ENCODE assay signal across 8 cellular contexts in genomic region chr19:4343056-4343844, GRCh38. TPM values are rescaled to one million over a fixed set of nuclear protein-coding genes. Genes with fewer than 3 reads are reported as not detected.
A peak's percentile ranks its signal among the peaks of the same experiment; 100 is the strongest.
DNase-seq lines count a peak whose midpoint lies in the region; ATAC-seq and TF ChIP-seq lines count a peak whose summit lies in the region.

MPND (plus strand) TSS chr19:4343562; CDS start chr19:4343594, 32 bp downstream.

- peaks cover 24% of the 10 kb centered on the region for H3K4me1 Mint-ChIP-seq in activated naive CD8-positive, alpha-beta T cell treated with anti-CD3 and anti-CD28 coated beads, Interleukin-2, amount 50 U/mL, for 24 hours

- CTCF ChIA-PET in HEK293T (lab: Yijun Ruan, JAX): interaction anchor here (0.7 to 2.7 kb wide), 4 partner anchors 9 to 110 kb away, joined by 3 to 30 read pairs (median 10); no protein-coding TSS in a partner anchor

- H3K9me3 Mint-ChIP-seq in activated naive CD8-positive, alpha-beta T cell treated with anti-CD3 and anti-CD28 coated beads, Interleukin-2, amount 50 U/mL, for 24 hours: no peaks in the 10 kb centered on the region

- H3K27ac ChIP-seq in heart left ventricle: peak within 1 kb of the TSS; percentile 70 to 99 (median 92)
- peak within 1 kb of the TSS; percentile 88 for H3K27ac ChIP-seq in upper lobe of right lung

- POLR2A ChIA-PET in HEK293T (lab: Yijun Ruan, JAX): interaction anchor here (0.6 to 2.8 kb wide), 32 partner anchors 10 to 581 kb away, joined by 3 to 34 read pairs (median 6); partner anchors contain the start of genes CHAF1A, FSD1, MRPL54 and TMIGD2

- TF ChIP-seq POLR2A in NB4 (IDR thresholded peaks at IDR 0.05; ENCODE audit: extremely low read depth, insufficient read length): peak; percentile 27
- TF ChIP-seq POLR2A in heart left ventricle (IDR thresholded peaks at IDR 0.05): peak in 1 of 2 donors; percentile 61

- H3K36me3 ChIP-seq in heart left ventricle (peaks cover 0 to 17% (median 6%) of the 10 kb centered on the region in 9 donors), upper lobe of right lung (no peaks in the 10 kb centered on the region)

- DNase-seq in HEK293T (ENCODE audit: extremely low spot score): peak; percentile 82
- peak; percentile 79 for DNase-seq in NB4 (ENCODE audit: low read depth)
- peak; percentile 88 for DNase-seq in T follicular helper cell (ENCODE audit: low read depth)
- peak; percentile 97 for DNase-seq in activated naive CD8-positive, alpha-beta T cell treated with anti-CD3 and anti-CD28 coated beads, Interleukin-2, amount 50 U/mL, for 24 hours
- DNase-seq in heart left ventricle: peak; percentile 94 to 97 (median 96)
- DNase-seq in posterior vena cava (ENCODE audit: low spot score): peak; percentile 97
- DNase-seq in upper lobe of right lung: peak; percentile 97

- H3K4me1 ChIP-seq in heart left ventricle (peaks cover 0 to 26% (median 13%) of the 10 kb centered on the region in 12 donors), upper lobe of right lung (peaks cover 12% of the 10 kb centered on the region)

- no peaks in the 10 kb centered on the region for H3K27me3 ChIP-seq in heart left ventricle
- no peaks in the 10 kb centered on the region for H3K27me3 ChIP-seq in upper lobe of right lung

- no peak for TF ChIP-seq CTCF in NB4 (IDR thresholded peaks at IDR 0.05; ENCODE audit: low read depth, low read length)
- TF ChIP-seq CTCF in heart left ventricle (IDR thresholded peaks at IDR 0.05): peak in 7 of 12 donors; percentile 7 to 54 (median 39)
- peak; percentile 38 for TF ChIP-seq CTCF in upper lobe of right lung (IDR thresholded peaks at IDR 0.05)

- peaks cover 2% of the 10 kb centered on the region for H3K27me3 Mint-ChIP-seq in activated naive CD8-positive, alpha-beta T cell treated with anti-CD3 and anti-CD28 coated beads, Interleukin-2, amount 50 U/mL, for 24 hours

- peaks cover 5% of the 10 kb centered on the region for H3K36me3 Mint-ChIP-seq in activated naive CD8-positive, alpha-beta T cell treated with anti-CD3 and anti-CD28 coated beads, Interleukin-2, amount 50 U/mL, for 24 hours (ENCODE audit: low read depth)

- WGBS in heart left ventricle, 4 donors: 0 to 1% (median 0%) methylated on average over 19 to 80 of the region's 80 CpGs

- peak within 1 kb of the TSS; percentile 86 for H3K4me3 Mint-ChIP-seq in activated naive CD8-positive, alpha-beta T cell treated with anti-CD3 and anti-CD28 coated beads, Interleukin-2, amount 50 U/mL, for 24 hours

- intact Hi-C loops in heart left ventricle (cut with DNase I): loop anchor here in 5 of 10 donors (2.0 to 5.0 kb wide), 5 partner anchors 32 to 96 kb away; partner anchors contain the start of genes CHAF1A (in 1 of the 5), SH3GL1 (in 1 of the 5) and YJU2 (in 1 of the 5)
- intact Hi-C loops in posterior vena cava (cut with DNase I): loop anchor here in 1 of 2 donors (5.0 kb wide), 1 partner anchor 59 kb away; the partner anchor contains the start of genes CHAF1A and SH3GL1
- intact Hi-C loops in upper lobe of right lung (cut with DNase I): no loop called here

- H3K9me3 ChIP-seq in heart left ventricle (no peaks in the 10 kb centered on the region), upper lobe of right lung (no peaks in the 10 kb centered on the region)

- H3K27ac Mint-ChIP-seq in activated naive CD8-positive, alpha-beta T cell treated with anti-CD3 and anti-CD28 coated beads, Interleukin-2, amount 50 U/mL, for 24 hours: peak within 1 kb of the TSS; percentile 96

- H3K4me3 ChIP-seq in GM08714 (ENCODE audit: low read length) (peak within 1 kb of the TSS; percentile 73), NB4 (ENCODE audit: low read depth, low read length) (peak within 1 kb of the TSS; percentile 65), heart left ventricle (peak within 1 kb of the TSS; percentile 38 to 100 (median 76)), upper lobe of right lung (peak within 1 kb of the TSS; percentile 82)

- ATAC-seq in activated naive CD8-positive, alpha-beta T cell treated with anti-CD3 and anti-CD28 coated beads, Interleukin-2, amount 50 U/mL, for 24 hours: peak; percentile 67
- ATAC-seq in heart left ventricle (peak; percentile 82 to 90 (median 90)), upper lobe of right lung (peak; percentile 86)

TF ChIP-seq in HEK293T, 16 proteins besides CTCF, POLR2A, EP300 and RAD21:
- no peak for TF ChIP-seq ZNF384 (IDR thresholded peaks at IDR 0.05)
- no peak for TF ChIP-seq FOXK2 (IDR thresholded peaks at IDR 0.05)
- no peak for TF ChIP-seq LEF1 (IDR thresholded peaks at IDR 0.05; ENCODE audit: borderline replicate concordance)
- no peak for TF ChIP-seq ARNT (IDR thresholded peaks at IDR 0.05)
- peak; percentile 73 for TF ChIP-seq L3MBTL2 (conservative IDR thresholded peaks at IDR 0.05)
- TF ChIP-seq SP1 (IDR thresholded peaks at IDR 0.05): no peak
- no peak for TF ChIP-seq FOXM1 (IDR thresholded peaks at IDR 0.05; ENCODE audit: borderline replicate concordance)
- TF ChIP-seq CTBP1 (IDR thresholded peaks at IDR 0.05; ENCODE audit: borderline replicate concordance): no peak
- no peak for TF ChIP-seq HDGF (IDR thresholded peaks at IDR 0.05; ENCODE audit: borderline replicate concordance)
- no peak for TF ChIP-seq BHLHE40 (IDR thresholded peaks at IDR 0.05; ENCODE audit: borderline replicate concordance)
- TF ChIP-seq NFRKB (IDR thresholded peaks at IDR 0.05): no peak
- TF ChIP-seq FOXA1 (IDR thresholded peaks at IDR 0.05): no peak
- no peak for TF ChIP-seq PKNOX1 (IDR thresholded peaks at IDR 0.05)
- TF ChIP-seq TARDBP (IDR thresholded peaks at IDR 0.05): peak; percentile 51; the same call in 1 of the 2 replicates
- TF ChIP-seq SUZ12 (IDR thresholded peaks at IDR 0.05): no peak
- TF ChIP-seq ELF4 (IDR thresholded peaks at IDR 0.05): no peak

RNA-seq across cellular contexts. Expression of gene MPND, which starts in this region (rescaled TPM):
- total RNA-seq in heart left ventricle (10 to 100 TPM in 7 of 9 donors, 1 to 10 TPM in 2; 8.2 to 23.7 (median 19.0) TPM), posterior vena cava (10 to 100 TPM; 11.2 to 12.1 TPM), upper lobe of right lung (29.3 TPM)
- polyA plus RNA-seq in heart left ventricle: 10 to 100 TPM; 14.4 to 21.9 TPM

Comparison
In these comparisons a context has a peak if more than half of its experiments do, and no peak if none do; other contexts are left out.
1. Peak in every context shown above with its lines: DNase-seq, ATAC-seq, H3K4me3 ChIP-seq and H3K27ac ChIP-seq.